ENCODE assay signal across 8 cellular contexts in the genomic region with DNA sequence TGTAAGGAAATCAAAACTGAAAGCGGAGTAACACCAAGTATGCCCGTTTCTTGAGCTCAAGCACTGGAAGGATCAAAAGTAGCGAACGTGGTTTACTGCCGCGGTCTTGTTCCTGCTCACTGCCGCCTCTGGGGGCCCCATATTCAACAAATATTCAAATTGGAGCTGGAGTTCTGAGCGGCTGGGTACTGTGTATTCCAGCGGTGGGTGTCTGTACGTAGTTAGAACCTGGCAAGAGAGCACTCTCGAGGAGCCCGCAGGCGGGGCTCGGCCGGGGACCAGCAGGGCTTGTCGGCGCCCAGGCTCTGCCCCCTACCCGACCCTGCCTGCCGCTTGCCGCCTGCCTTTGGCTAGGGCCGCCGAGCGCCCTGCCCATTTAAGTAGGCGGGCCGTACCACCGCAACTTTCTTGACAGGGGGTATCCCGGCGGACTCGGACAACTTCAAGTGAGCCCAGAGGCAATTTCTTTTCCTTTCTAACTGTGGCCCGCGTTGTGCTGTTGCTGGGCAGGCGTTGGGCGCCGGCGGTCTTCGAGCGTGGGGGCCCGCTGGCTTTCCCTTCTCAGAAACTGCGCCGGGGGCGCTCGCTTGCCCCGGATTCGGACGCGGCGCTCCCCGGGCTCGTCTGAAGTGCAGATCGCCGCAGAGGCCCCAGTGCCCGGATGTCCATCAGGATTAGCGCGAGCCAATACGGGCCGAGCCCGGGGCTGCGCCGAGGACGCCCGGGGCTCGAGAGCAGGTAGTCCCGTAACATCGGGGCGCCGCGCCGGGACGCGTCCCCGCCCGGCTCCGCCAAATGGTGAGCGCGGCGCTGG.
A peak's percentile ranks its signal among the peaks of the same experiment; 100 is the strongest.
DNase-seq lines count a peak whose midpoint lies in the region; TF ChIP-seq lines count a peak whose summit lies in the region.

No MANE protein-coding gene starts in this region.

- H3K4me1 Mint-ChIP-seq in H9 = peaks cover 67 to 72% of the 10 kb centered on the region in 2 experiments
- H3K4me1 Mint-ChIP-seq in neural progenitor cell = peaks cover 56% of the 10 kb centered on the region

- H3K9ac ChIP-seq in H9 (ENCODE audit: extremely low read depth, insufficient read length, low read length) = peak overlapping the region; percentile 87
- peak overlapping the region; percentile 73 for H3K9ac ChIP-seq in neural progenitor cell
- peak overlapping the region; percentile 89 to 98 for H3K9ac ChIP-seq in stomach smooth muscle (ENCODE audit: low read length in 2 of 2)

- H2BK20ac ChIP-seq in H9 (ENCODE audit: low read depth, low read length, poor library complexity, severe bottlenecking) = no peak overlapping the region

- no peak overlapping the region for H3T11ph ChIP-seq in H9 (ENCODE audit: low read length)

- no peak overlapping the region for H2BK120ac ChIP-seq in H9 (ENCODE audit: low read depth, low read length, poor library complexity, severe bottlenecking)

- WGBS in H9 (ENCODE audit: extremely low coverage, insufficient read length, low lambda C conversion rate) = no CpG with 5 or more reads among the region's 76 CpGs

- H3K4me2 ChIP-seq in H9 (ENCODE audit: insufficient read depth, insufficient read length, low read length) = peak overlapping the region; percentile 95
- H3K4me2 ChIP-seq in neural progenitor cell = peak overlapping the region; percentile 92

- DNase-seq in GDM1 (lab: John Stamatoyannopoulos, UW) (peak; percentile 89), H9 (peak; percentile 94), M059J (ENCODE audit: low read depth) (peak; percentile 88), activated gamma-delta T cell (lab: John Stamatoyannopoulos, UW) (peak; percentile 82), foreskin fibroblast (peak; percentile 92 to 97), neural progenitor cell (ENCODE audit: low spot score) (peak; percentile 98)

- no peak overlapping the region for H4K8ac ChIP-seq in H9 (replicated peaks; ENCODE audit: insufficient read length, low read depth, low read length)

- H3K27me3 ChIP-seq in H9 (ENCODE audit: insufficient read depth, low read length) (no peaks in the 10 kb centered on the region), neural progenitor cell (no peaks in the 10 kb centered on the region), stomach smooth muscle (ENCODE audit: control insufficient read depth in 1 of 2, insufficient read depth in 2 of 2, low read length in 2 of 2) (no peaks in the 10 kb centered on the region)

- peaks cover 56% of the 10 kb centered on the region for H3F3A ChIP-seq in neural progenitor cell (ENCODE audit: low read depth)

- H3K4me1 ChIP-seq in H9 (ENCODE audit: insufficient read depth, low read length) = peaks cover 5% of the 10 kb centered on the region; the same call in 1 of the 2 replicates
- peaks cover 58% of the 10 kb centered on the region for H3K4me1 ChIP-seq in neural progenitor cell
- peaks cover 11% of the 10 kb centered on the region for H3K4me1 ChIP-seq in stomach smooth muscle (ENCODE audit: control insufficient read depth, insufficient read depth, low read length)

- H3K27ac ChIP-seq in H9 (ENCODE audit: insufficient read length, low read depth, low read length) (no peak overlapping the region), neural progenitor cell (peak overlapping the region; percentile 99), stomach smooth muscle (ENCODE audit: low read length) (peak overlapping the region; percentile 90)

- H3K23ac ChIP-seq in H9 (ENCODE audit: insufficient read length, low read depth, low read length) = no peak overlapping the region

- H3K23me2 ChIP-seq in H9 (ENCODE audit: insufficient read length, low read depth, low read length, poor library complexity, severe bottlenecking) = peaks cover 13% of the 10 kb centered on the region

- no peak overlapping the region for H4K5ac ChIP-seq in H9 (ENCODE audit: insufficient read length, low read depth, low read length)

- no peak overlapping the region for H3K56ac ChIP-seq in H9 (ENCODE audit: insufficient read length, low read depth, low read length)

- no peaks in the 10 kb centered on the region for H3K36me3 ChIP-seq in neural progenitor cell
- H3K36me3 ChIP-seq in stomach smooth muscle (ENCODE audit: control insufficient read depth in 2 of 2, insufficient read depth in 2 of 2, low read length in 2 of 2) = no peaks in the 10 kb centered on the region

- H3K27me3 Mint-ChIP-seq in H9 (ENCODE audit: low read depth) (no peaks in the 10 kb centered on the region; the same call in 1 of the 2 replicates), neural progenitor cell (ENCODE audit: insufficient read depth, low read depth) (no peaks in the 10 kb centered on the region)

- H3K79me2 ChIP-seq in H9 (ENCODE audit: insufficient read depth, low read length) (peaks cover 16% of the 10 kb centered on the region; the same call in 1 of the 2 replicates), neural progenitor cell (ENCODE audit: low read depth) (peaks cover 78% of the 10 kb centered on the region)

- peaks cover 3% of the 10 kb centered on the region for H3K79me1 ChIP-seq in H9 (ENCODE audit: insufficient read depth, low read depth, low read length, poor library complexity, severe bottlenecking)

- H3K9me3 ChIP-seq in H9 (ENCODE audit: control insufficient read depth, low read depth, low read length) = no peaks in the 10 kb centered on the region
- no peaks in the 10 kb centered on the region for H3K9me3 ChIP-seq in neural progenitor cell (ENCODE audit: low read depth)
- H3K9me3 ChIP-seq in stomach smooth muscle (ENCODE audit: control insufficient read depth in 2 of 2, low read length in 2 of 2) = no peaks in the 10 kb centered on the region

- H3K36me3 Mint-ChIP-seq in H9 (ENCODE audit: insufficient read depth in 1 of 3, low read depth in 3 of 3) (no peaks in the 10 kb centered on the region), neural progenitor cell (no peaks in the 10 kb centered on the region)

- H2AFZ ChIP-seq in H9 (ENCODE audit: low read length) (no peak overlapping the region), neural progenitor cell (replicated peaks) (peak overlapping the region; percentile 88)

- peak overlapping the region; percentile 93 to 95 for H3K4me3 ChIP-seq in foreskin fibroblast (ENCODE audit: low read depth in 1 of 2, low read length in 2 of 2)
- H3K4me3 ChIP-seq in neural progenitor cell = peak overlapping the region; percentile 76
- peak overlapping the region; percentile 94 to 96 for H3K4me3 ChIP-seq in stomach smooth muscle (ENCODE audit: low read length in 2 of 2)

- H4K20me1 ChIP-seq in H9 (ENCODE audit: control insufficient read depth, insufficient read depth, insufficient read length) (no peaks in the 10 kb centered on the region), neural progenitor cell (ENCODE audit: low read depth) (peaks cover 38% of the 10 kb centered on the region)

- H3K4me3 Mint-ChIP-seq in H9 (peak overlapping the region; percentile 85 to 96), neural progenitor cell (peak overlapping the region; percentile 97)

- H2AK5ac ChIP-seq in H9 (ENCODE audit: insufficient read length, low read length) = no peak overlapping the region

- H3K4ac ChIP-seq in H9 (ENCODE audit: low read depth, low read length) = no peak overlapping the region

- no peak overlapping the region for H4K91ac ChIP-seq in H9 (ENCODE audit: insufficient read length, low read depth, low read length)

- H2BK15ac ChIP-seq in H9 (ENCODE audit: low read depth, low read length) = no peak overlapping the region

- no peak overlapping the region for H2BK12ac ChIP-seq in H9 (ENCODE audit: insufficient read length, low read depth, low read length)

- H3K9me3 Mint-ChIP-seq in H9 (no peaks in the 10 kb centered on the region), neural progenitor cell (no peaks in the 10 kb centered on the region)

- H3K27ac Mint-ChIP-seq in H9 (peak overlapping the region; percentile 93 to 97 (median 95); a peak in 6 of 7 replicates), neural progenitor cell (peak overlapping the region; percentile 98)

- no peak overlapping the region for H2BK5ac ChIP-seq in H9 (ENCODE audit: insufficient read length, low read length)

- TF ChIP-seq CTCF in H9 (conservative IDR thresholded peaks at IDR 0.05) = peak; percentile 27; the same call in 1 of the 3 replicates
- peak; percentile 28 for TF ChIP-seq CTCF in foreskin fibroblast (IDR thresholded peaks at IDR 0.05; ENCODE audit: low read depth, low read length)
- TF ChIP-seq CTCF in neural progenitor cell (IDR thresholded peaks at IDR 0.05) = peak; percentile 34

- H3K18ac ChIP-seq in H9 (ENCODE audit: insufficient read length, low read depth, low read length) = peak overlapping the region; percentile 59

- H3K14ac ChIP-seq in H9 (ENCODE audit: insufficient read depth, low read length) = peak overlapping the region; percentile 80

- peak; percentile 90 for TF ChIP-seq POLR2A in Raji (IDR thresholded peaks at IDR 0.05; ENCODE audit: insufficient read depth, low read depth, low read length)
